Comparison of ENCODE assay signal across 12 cellular contexts in genomic region chr7:30184804-30185487, GRCh38. TPM values are rescaled to one million over a fixed set of nuclear protein-coding genes. Genes with fewer than 3 reads are reported as not detected.
DNase-seq lines count a peak whose midpoint lies in the region; ATAC-seq, FAIRE-seq and TF ChIP-seq lines count a peak whose summit lies in the region.
"Had no signal": no experiment of that assay in that cellular context is flagged by ENCODE, and none has a peak within 500 bp of the region (broad histone marks: within the 10 kb centered on the region; RNA-seq: fewer than 3 reads in every experiment).

No MANE protein-coding gene starts in this region.

- intact Hi-C loops in right lobe of liver (cut with DNase I) (no loop called here), HepG2 (cut with micrococcal nuclease; ENCODE audit: unreplicated experiment) (no loop called here)

- BruUV-seq in HepG2 (replicated peaks; lab: Mats Ljungman, UMichigan): no TSS peak

- no peaks in the 10 kb centered on the region for H4K20me1 ChIP-seq in HepG2 (ENCODE audit: insufficient read depth, low read length)

- in situ Hi-C loops in HepG2 (cut with HindIII; ENCODE audit: extremely low pct_ligation_motif_present, low pct_unique_long_range_greater_than_20kb): no loop called here

- POLR2A ChIA-PET in HepG2 (lab: Yijun Ruan, JAX): no interaction called here

- ATAC-seq in right lobe of liver: peak; percentile 29 to 58 (median 40)
- ATAC-seq in HepG2: no peak
- ATAC-seq in esophagus mucosa: peak; percentile 35
- ATAC-seq in HG02970 (IDR thresholded peaks at IDR 0.05; ENCODE audit: low FRiP score, unreplicated experiment): no peak
- ATAC-seq in GM19467 (IDR thresholded peaks at IDR 0.05; ENCODE audit: unreplicated experiment): no peak

- DNase-seq in right lobe of liver (no peak), HepG2 (ENCODE audit: low spot score) (no peak), occipital lobe (lab: John Stamatoyannopoulos, UW) (peak; percentile 27), GM20000 (ENCODE audit: low spot score) (no peak), DMS79 treated with DMSO at 0.1 percent for 48 hours (lab: John Stamatoyannopoulos, UW) (no peak)
- DNase-seq: activated T-cell treated with anti-CD3 and anti-CD28 coated beads, Interleukin-2, amount 50 U/mL, for 48 hours; NCI-H1436 treated with DMSO at 0.1 percent for 48 hours had no signal

- TF ChIP-seq RAD21 in HepG2 (CRISPR knock-in tag; IDR thresholded peaks at IDR 0.05): no peak

- no peak overlapping the region for H3K9ac ChIP-seq in HepG2 (ENCODE audit: insufficient read depth, low read depth, low read length)

- H3K9me3 ChIP-seq in right lobe of liver: no peaks in the 10 kb centered on the region
- H3K9me3 ChIP-seq in HepG2 (ENCODE audit: low read length): peaks cover 14% of the 10 kb centered on the region; the same call in 1 of the 2 replicates

- H3K27me3 ChIP-seq in right lobe of liver: no peaks in the 10 kb centered on the region
- H3K27me3 ChIP-seq in HepG2 (ENCODE audit: control insufficient read depth in 1 of 2, insufficient read depth in 2 of 2, low read length in 2 of 2): no peaks in the 10 kb centered on the region; a peak in 1 of 5 replicates

- CTCF ChIA-PET in HepG2 (lab: Yijun Ruan, JAX; ENCODE audit: low intra/inter-chr PET ratio, low total read pairs): no interaction called here

- FAIRE-seq in HepG2 (lab: Jason Lieb, UNC): no peak
- FAIRE-seq: TTC549 had no signal

- 72% methylated on average over 3 of the region's 4 CpGs for WGBS in right lobe of liver (ENCODE audit: insufficient coverage, low coverage, low lambda C conversion rate, missing lambda C conversion rate)
- WGBS in HepG2 (ENCODE audit: low lambda C conversion rate): 17% methylated on average over 4 of the region's 4 CpGs

- no peak overlapping the region for H3K4me2 ChIP-seq in HepG2 (ENCODE audit: low read depth, low read length)
- H3K4me2 ChIP-seq: smooth muscle cell had no signal

- no peak for TF ChIP-seq CTCF in right lobe of liver (IDR thresholded peaks at IDR 0.05)
- TF ChIP-seq CTCF in HepG2 (CRISPR knock-in tag; IDR thresholded peaks at IDR 0.05): no peak
- no peak for TF ChIP-seq CTCF in GM20000 (IDR thresholded peaks at IDR 0.05; ENCODE audit: extremely low read depth, missing control alignments)

- H3K4me3 ChIP-seq in right lobe of liver (no peak overlapping the region), HepG2 (replicated peaks in 1 of 3; ENCODE audit: insufficient read depth in 1 of 3, low read depth in 2 of 3, low read length in 3 of 3) (no peak overlapping the region)
- H3K4me3 ChIP-seq: smooth muscle cell had no signal

- no peaks in the 10 kb centered on the region for H3K79me2 ChIP-seq in HepG2 (ENCODE audit: insufficient read depth, low read length)

- no peak overlapping the region for H2AFZ ChIP-seq in HepG2 (ENCODE audit: low read length)

- H3K27ac ChIP-seq in right lobe of liver (peak overlapping the region in 1 of 3 donors; percentile 22), HepG2 (ENCODE audit: extremely low read length, insufficient read depth, low read length) (no peak overlapping the region)

- TF ChIP-seq POLR2A in right lobe of liver (IDR thresholded peaks at IDR 0.05): no peak
- TF ChIP-seq POLR2A in HepG2 (IDR thresholded peaks at IDR 0.05; ENCODE audit: insufficient read depth in 1 of 2, low read depth in 2 of 2, low read length in 2 of 2): no peak

- H3K4me1 ChIP-seq in right lobe of liver: no peaks in the 10 kb centered on the region
- peaks cover 10% of the 10 kb centered on the region for H3K4me1 ChIP-seq in HepG2 (ENCODE audit: insufficient read depth, low read length)

- TF ChIP-seq EP300 in HepG2 (IDR thresholded peaks at IDR 0.05; ENCODE audit: low read depth in 2 of 2, low read length in 2 of 2): no peak
- TF ChIP-seq EP300 in HepG2 (CRISPR knock-in tag; IDR thresholded peaks at IDR 0.05; ENCODE audit: borderline replicate concordance): no peak

- H3K36me3 ChIP-seq in right lobe of liver: no peaks in the 10 kb centered on the region
- H3K36me3 ChIP-seq in HepG2 (replicated peaks in 1 of 2; ENCODE audit: control insufficient read depth in 1 of 2, insufficient read depth in 2 of 2, low read length in 2 of 2): no peaks in the 10 kb centered on the region

TF ChIP-seq in HepG2, 621 proteins besides CTCF, POLR2A, EP300 and RAD21:
- TF ChIP-seq GABPB1 (CRISPR knock-in tag; IDR thresholded peaks at IDR 0.05) (no peak), TAF15 (IDR thresholded peaks at IDR 0.05; ENCODE audit: low read depth, low read length, poor library complexity, severe bottlenecking) (no peak), ZBTB26 (CRISPR knock-in tag; IDR thresholded peaks at IDR 0.05; ENCODE audit: borderline replicate concordance) (no peak), KDM6A (CRISPR knock-in tag; IDR thresholded peaks at IDR 0.05; ENCODE audit: low read depth) (no peak), CBX1 (IDR thresholded peaks at IDR 0.05; ENCODE audit: low read depth) (no peak), ZFYVE20 (CRISPR knock-in tag; IDR thresholded peaks at IDR 0.05; ENCODE audit: borderline replicate concordance, low read depth) (no peak)

RNA-seq across cellular contexts. Expression of gene MTURN, which starts 50.2 kb away (rescaled TPM):
- total RNA-seq in right lobe of liver (1 to 10 TPM; 2.2 to 5.2 (median 2.9) TPM), HepG2 (2016; rRNA removed; fragmentation: Illumina TruSeq; extraction: Trizol) (5.7 and 8.2 TPM in 2 replicates), esophagus mucosa (6.1 TPM), occipital lobe (388 TPM)
- 15.1 and 17.4 TPM in 2 replicates for total RNA-seq in HepG2 (2016; cell fraction: cytosol; rRNA removed; fragmentation: Illumina TruSeq; extraction: Trizol; ENCODE audit: low read depth)
- 5.7 and 6.1 TPM in 2 replicates for total RNA-seq in HepG2 (2016; cell fraction: insoluble cytoplasmic fraction; rRNA removed; fragmentation: Illumina TruSeq; extraction: Trizol)
- 16.1 and 17.3 TPM in 2 replicates for total RNA-seq in HepG2 (2016; cell fraction: membrane; rRNA removed; fragmentation: Illumina TruSeq; extraction: Trizol)
- 5.2 and 6.6 TPM in 2 replicates for total RNA-seq in HepG2 (2016; cell fraction: nucleus; rRNA removed; fragmentation: Illumina TruSeq; extraction: Trizol)
- polyA plus RNA-seq in HepG2 (2011; rRNA removed): 7.2 and 7.9 TPM in 2 replicates
- polyA plus RNA-seq in HepG2 (2011; cell fraction: cytosol; rRNA removed): 4.0 and 5.1 TPM in 2 replicates
- polyA plus RNA-seq in HepG2 (2011; cell fraction: nucleus; rRNA removed): 8.4 and 11.0 TPM in 2 replicates
- polyA plus RNA-seq in HepG2 (2012): 4.8 and 6.5 TPM in 2 replicates
- 19.8 and 22.7 TPM in 2 replicates for polyA plus RNA-seq in HepG2 (2016; cell fraction: cytosol; fragmentation: Illumina TruSeq; extraction: Trizol; ENCODE audit: low read depth)
- 6.6 TPM in 2 replicates for polyA plus RNA-seq in HepG2 (2016; cell fraction: insoluble cytoplasmic fraction; fragmentation: Illumina TruSeq; extraction: Trizol; ENCODE audit: low read depth)
- polyA plus RNA-seq in HepG2 (2016; cell fraction: membrane; fragmentation: Illumina TruSeq; extraction: Trizol; ENCODE audit: low read depth): 16.0 and 17.6 TPM in 2 replicates
- polyA plus RNA-seq in HepG2 (2016; cell fraction: nucleus; fragmentation: Illumina TruSeq; extraction: Trizol; ENCODE audit: insufficient read depth, low read depth): 7.4 and 7.9 TPM in 2 replicates
- 4.1 TPM in 2 replicates for polyA minus RNA-seq in HepG2 (2011; rRNA and poly(A)+ RNA removed; ENCODE audit: low replicate concordance)
- 1.8 and 4.4 TPM in 2 replicates for polyA minus RNA-seq in HepG2 (2011; cell fraction: cytosol; rRNA and poly(A)+ RNA removed)
- 12.1 and 12.6 TPM in 2 replicates for polyA minus RNA-seq in HepG2 (2011; cell fraction: nucleus; rRNA and poly(A)+ RNA removed)

Comparison
In these comparisons a context has a peak if more than half of its experiments do, and no peak if none do; other contexts are left out.
1. ATAC-seq: peak in right lobe of liver (4 of 4) and esophagus mucosa (single experiment); none in HepG2 (single experiment), HG02970 (single experiment) and GM19467 (single experiment).
2. RNA of gene MTURN, which starts 50.2 kb away (total RNA-seq): 388 TPM in occipital lobe (single experiment); 6.1 TPM in esophagus mucosa (single experiment), 5.2 to 17.4 TPM in HepG2 and 2.2 to 5.2 TPM in right lobe of liver; every median in the first group is over 10 times any median in the second.